Comparison of ENCODE assay signal across 2 cellular contexts in genomic region chr4:143531368-143531767, GRCh38.
TF ChIP-seq lines count a peak whose summit lies in the region.

No MANE protein-coding gene starts in this region.

TF ChIP-seq in GM23338, 12 proteins besides CTCF, POLR2A, EP300 and RAD21:
- no peak for TF ChIP-seq ETS1 (IDR thresholded peaks at IDR 0.05)
- no peak for TF ChIP-seq JUNB (IDR thresholded peaks at IDR 0.05; ENCODE audit: unreplicated experiment)
- TF ChIP-seq ZNF114 (CRISPR knock-in tag; IDR thresholded peaks at IDR 0.05): no peak
- TF ChIP-seq POLR2AphosphoS5 (IDR thresholded peaks at IDR 0.05; ENCODE audit: low read depth): no peak
- no peak for TF ChIP-seq CREB1 (CRISPR knock-in tag; IDR thresholded peaks at IDR 0.05; ENCODE audit: low read depth)

TF ChIP-seq in HepG2, 621 proteins besides CTCF, POLR2A, EP300 and RAD21:
- TF ChIP-seq USF2 (IDR thresholded peaks at IDR 0.05; ENCODE audit: low read depth, low read length): no peak
- TF ChIP-seq USF2 (CRISPR knock-in tag; IDR thresholded peaks at IDR 0.05; ENCODE audit: borderline replicate concordance): no peak
- no peak for TF ChIP-seq POGK (CRISPR knock-in tag; conservative IDR thresholded peaks at IDR 0.05)
- TF ChIP-seq AFF4 (CRISPR knock-in tag; IDR thresholded peaks at IDR 0.05): no peak
- TF ChIP-seq ZNF276 (CRISPR knock-in tag; IDR thresholded peaks at IDR 0.05; ENCODE audit: low read depth): no peak
- TF ChIP-seq NAIF1 (CRISPR knock-in tag; IDR thresholded peaks at IDR 0.05; ENCODE audit: borderline replicate concordance): no peak
- TF ChIP-seq NR1H2 (CRISPR knock-in tag; IDR thresholded peaks at IDR 0.05; ENCODE audit: borderline replicate concordance, low read depth): no peak
- no peak for TF ChIP-seq ZNF841 (CRISPR knock-in tag; IDR thresholded peaks at IDR 0.05; ENCODE audit: borderline replicate concordance)
- no peak for TF ChIP-seq ZNF605 (CRISPR knock-in tag; IDR thresholded peaks at IDR 0.05)
- no peak for TF ChIP-seq HMGXB3 (CRISPR knock-in tag; IDR thresholded peaks at IDR 0.05; ENCODE audit: borderline replicate concordance)
- TF ChIP-seq ZNF205 (CRISPR knock-in tag; IDR thresholded peaks at IDR 0.05): no peak
- TF ChIP-seq GPN1 (CRISPR knock-in tag; IDR thresholded peaks at IDR 0.05; ENCODE audit: borderline replicate concordance): no peak
- no peak for TF ChIP-seq ZBTB42 (CRISPR knock-in tag; IDR thresholded peaks at IDR 0.05)
- TF ChIP-seq HNF4A (CRISPR knock-in tag; IDR thresholded peaks at IDR 0.05): no peak
